Comparison of ENCODE assay signal across 1 cellular context in genomic region chr14:64318695-64319094, GRCh38. TPM values are rescaled to one million over a fixed set of nuclear protein-coding genes. Genes with fewer than 3 reads are reported as not detected.
"Had no signal": no experiment of that assay in that cellular context is flagged by ENCODE, and none has a peak within 500 bp of the region (broad histone marks: within the 10 kb centered on the region; RNA-seq: fewer than 3 reads in every experiment).

No MANE protein-coding gene starts in this region.

RNA-seq across cellular contexts. Expression of gene ESR2, which starts 24.5 kb away (rescaled TPM):
- polyA plus RNA-seq: hepatocyte had no signal
